ENCODE assay signal across 23 cellular contexts in the genomic region with DNA sequence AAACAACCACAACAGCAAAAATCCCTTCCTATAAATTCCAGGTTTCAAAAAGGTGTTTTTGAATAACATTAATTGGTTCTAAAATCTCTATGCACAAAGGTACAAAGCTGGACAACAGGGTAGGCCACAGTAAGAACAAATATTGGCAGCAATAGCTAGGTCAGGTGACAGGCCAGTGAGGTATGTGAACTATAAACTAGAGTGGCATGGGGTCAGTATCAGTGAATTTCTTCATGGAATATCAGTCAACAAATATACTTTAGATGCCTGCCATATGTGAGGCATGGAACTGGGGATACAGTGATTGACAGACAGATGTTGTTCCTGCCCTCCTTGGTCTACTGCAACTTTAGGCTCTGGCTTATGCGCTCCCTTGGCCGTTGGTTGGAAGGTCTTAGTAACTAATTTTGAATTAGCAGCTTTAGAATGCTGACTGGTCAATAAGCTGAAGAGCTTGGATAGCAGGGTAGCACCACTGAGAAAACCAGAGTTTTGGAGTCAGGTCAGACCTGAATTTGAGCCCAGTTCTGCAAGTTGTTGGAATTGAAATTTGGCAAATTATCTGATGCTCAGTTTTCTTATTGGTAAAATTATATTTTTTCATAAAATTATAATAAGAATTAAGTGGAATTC.
"Had no signal": no experiment of that assay in that cellular context is flagged by ENCODE, and none has a peak within 500 bp of the region (broad histone marks: within the 10 kb centered on the region; RNA-seq: fewer than 3 reads in every experiment).

No MANE protein-coding gene starts in this region.

- H3K9ac ChIP-seq: parathyroid adenoma had no signal

- H2AFZ ChIP-seq: parathyroid adenoma had no signal

- H3K27ac Mint-ChIP-seq: endodermal cell had no signal

- ATAC-seq: activated T-helper 17 cell treated with anti-CD3 and anti-CD28 coated beads, Interleukin-2, amount 50 U/mL, for 72 hours; gastroesophageal sphincter; heart right ventricle; left cardiac atrium; lower lobe of right lung; naive thymus-derived CD8-positive, alpha-beta T cell; sciatic nerve had no signal

- H3K27ac ChIP-seq: epithelial cell of prostate, gastroesophageal sphincter, parathyroid adenoma, WERI-Rb-1 had no signal

- DNase-seq: activated CD4-positive, alpha-beta T cell treated with anti-CD3 and anti-CD28 coated beads for 1 hour; activated T-cell treated with anti-CD3 and anti-CD28 coated beads, Interleukin-2, amount 50 U/mL, for 1 hour; cerebellar nuclear complex; endodermal cell; left cardiac atrium; lower lobe of right lung; naive thymus-derived CD8-positive, alpha-beta T cell; small intestine; stimulated activated CD4-positive, alpha-beta T cell treated with anti-CD3 and anti-CD28 coated beads, Interleukin-15, amount 100 ng/mL, for 24 hours; stimulated activated CD8-positive, alpha-beta memory T cell treated with anti-CD3 and anti-CD28 coated beads, Interleukin-4, amount 100 ng/mL, for 48 hours; stimulated activated naive CD4-positive, alpha-beta T cell; T-helper 1 cell; WERI-Rb-1 had no signal

- H3K36me3 ChIP-seq: gastroesophageal sphincter, heart right ventricle, lower lobe of right lung, thoracic aorta, upper lobe of left lung had no signal

- H3K4me3 ChIP-seq: coronary artery, gastroesophageal sphincter, heart right ventricle, lower lobe of right lung, upper lobe of left lung had no signal

- H3K27me3 ChIP-seq: heart right ventricle, upper lobe of left lung had no signal

- FAIRE-seq: small intestine, TTC549 had no signal

- H3K27me3 Mint-ChIP-seq: activated T-helper 17 cell treated with anti-CD3 and anti-CD28 coated beads, Interleukin-2, amount 50 U/mL, for 72 hours had no signal

- H3K9me3 Mint-ChIP-seq: activated T-helper 17 cell treated with anti-CD3 and anti-CD28 coated beads, Interleukin-2, amount 50 U/mL, for 72 hours; endodermal cell; naive thymus-derived CD8-positive, alpha-beta T cell had no signal

- H3K9me3 ChIP-seq: gastroesophageal sphincter, heart right ventricle, lower lobe of right lung, thoracic aorta, upper lobe of left lung had no signal
